13 cellular contexts compared by ENCODE assay signal in genomic region chr11:113549611-113550061, GRCh38.
DNase-seq lines count a peak whose midpoint lies in the region; ATAC-seq, FAIRE-seq and TF ChIP-seq lines count a peak whose summit lies in the region.
"Had no signal": no experiment of that assay in that cellular context is flagged by ENCODE, and none has a peak within 500 bp of the region (broad histone marks: within the 10 kb centered on the region; RNA-seq: fewer than 3 reads in every experiment).

No MANE protein-coding gene starts in this region.

- peaks cover 10% of the 10 kb centered on the region; the same call in 1 of the 2 replicates for H3K27me3 ChIP-seq in GM23248 (replicated peaks; ENCODE audit: insufficient read depth)
- no peaks in the 10 kb centered on the region for H3K27me3 ChIP-seq in endodermal cell (ENCODE audit: control insufficient read depth, insufficient read depth, low read length, poor library complexity, severe bottlenecking)
- H3K27me3 ChIP-seq in trophoblast cell (ENCODE audit: insufficient read depth, low read length) = no peaks in the 10 kb centered on the region
- no peaks in the 10 kb centered on the region for H3K27me3 ChIP-seq in H7 (ENCODE audit: control insufficient read depth, insufficient read depth, low read length)
- H3K27me3 ChIP-seq: gastrocnemius medialis had no signal

- H3K27me3 Mint-ChIP-seq in endodermal cell (ENCODE audit: insufficient read depth) = peaks cover 2% of the 10 kb centered on the region
- peaks cover 32% of the 10 kb centered on the region for H3K27me3 Mint-ChIP-seq in activated T-helper 17 cell treated with anti-CD3 and anti-CD28 coated beads, Interleukin-2, amount 50 U/mL, for 72 hours

- peak overlapping the region; percentile 74 for H4K91ac ChIP-seq in trophoblast cell (ENCODE audit: low read depth, low read length)

- H3K9me3 Mint-ChIP-seq in endodermal cell = no peaks in the 10 kb centered on the region
- H3K9me3 Mint-ChIP-seq in activated T-helper 17 cell treated with anti-CD3 and anti-CD28 coated beads, Interleukin-2, amount 50 U/mL, for 72 hours = no peaks in the 10 kb centered on the region
- H3K9me3 Mint-ChIP-seq: CD8-positive, alpha-beta memory T cell; mesothelial cell of epicardium had no signal

- no peak for TF ChIP-seq CTCF in endodermal cell (conservative IDR thresholded peaks at IDR 0.05)

- H2BK12ac ChIP-seq in trophoblast cell (ENCODE audit: low read length) = peak overlapping the region; percentile 27

- peak overlapping the region; percentile 78 for H2BK5ac ChIP-seq in trophoblast cell (ENCODE audit: low read depth, low read length, poor library complexity)

- no peaks in the 10 kb centered on the region for H4K20me1 ChIP-seq in GM23248 (ENCODE audit: insufficient read depth)

- WGBS in GM23248 (ENCODE audit: low coverage in 1 of 2, low lambda C conversion rate in 2 of 2, missing lambda C conversion rate in 2 of 2), 2 experiments = 61 to 75% methylated on average over 4 of the region's 4 CpGs
- WGBS in endodermal cell (ENCODE audit: insufficient coverage in 1 of 2, insufficient read length in 1 of 2), 2 experiments = 80 to 85% methylated on average over 1 to 4 of the region's 4 CpGs
- WGBS in trophoblast cell (ENCODE audit: extremely low coverage, insufficient coverage, insufficient read length) = no CpG with 5 or more reads among the region's 4 CpGs

- H3K79me2 ChIP-seq in GM23248 (ENCODE audit: insufficient read depth) = no peaks in the 10 kb centered on the region
- peaks cover 1% of the 10 kb centered on the region for H3K79me2 ChIP-seq in trophoblast cell (ENCODE audit: control insufficient read depth, insufficient read depth, low read length, poor library complexity)

- H3K9me3 ChIP-seq in GM23248 (ENCODE audit: low read depth) (no peaks in the 10 kb centered on the region), endodermal cell (ENCODE audit: control insufficient read depth, low read length) (no peaks in the 10 kb centered on the region), trophoblast cell (ENCODE audit: insufficient read depth, low read depth, low read length) (no peaks in the 10 kb centered on the region)
- H3K9me3 ChIP-seq: gastrocnemius medialis had no signal

- peaks cover 17% of the 10 kb centered on the region for H3K4me1 Mint-ChIP-seq in endodermal cell
- H3K4me1 Mint-ChIP-seq in activated T-helper 17 cell treated with anti-CD3 and anti-CD28 coated beads, Interleukin-2, amount 50 U/mL, for 72 hours = no peaks in the 10 kb centered on the region
- H3K4me1 Mint-ChIP-seq: CD8-positive, alpha-beta memory T cell had no signal

- H3K9ac ChIP-seq in GM23248 (no peak overlapping the region), endodermal cell (ENCODE audit: extremely low read depth, low read length, poor library complexity, severe bottlenecking) (no peak overlapping the region), trophoblast cell (ENCODE audit: low read length) (no peak overlapping the region)

- peak; percentile 53 for DNase-seq in GM23248
- DNase-seq in NCI-H2107 (lab: John Stamatoyannopoulos, UW) = peak; percentile 33
- no peak for DNase-seq in endodermal cell
- DNase-seq in trophoblast cell = no peak
- DNase-seq in H7 = no peak
- DNase-seq in frontal cortex (ENCODE audit: low spot score in 2 of 2) = no peak
- DNase-seq: activated CD4-positive, alpha-beta T cell treated with anti-CD3 and anti-CD28 coated beads for 48 hours; activated effector memory CD4-positive, alpha-beta T cell treated with Interleukin-2 at 50 U/mL for 16 hours; CD8-positive, alpha-beta memory T cell; gastrocnemius medialis; Right ventricle myocardium superior had no signal

- H4K8ac ChIP-seq in trophoblast cell (ENCODE audit: low read depth, low read length) = peak overlapping the region; percentile 27

- H3K14ac ChIP-seq in trophoblast cell (ENCODE audit: low read length) = peak overlapping the region; percentile 18

- H3K4me2 ChIP-seq in GM23248 (ENCODE audit: unreplicated experiment) (no peak overlapping the region), trophoblast cell (ENCODE audit: low read length) (no peak overlapping the region)

- in situ Hi-C loops in GM23248 (cut with MboI) = no loop called here

- H3K23ac ChIP-seq in trophoblast cell (ENCODE audit: low read length) = no peak overlapping the region

- no peak overlapping the region for H3K4me3 Mint-ChIP-seq in endodermal cell
- no peak overlapping the region for H3K4me3 Mint-ChIP-seq in activated T-helper 17 cell treated with anti-CD3 and anti-CD28 coated beads, Interleukin-2, amount 50 U/mL, for 72 hours
- H3K4me3 Mint-ChIP-seq: CD8-positive, alpha-beta memory T cell; mesothelial cell of epicardium had no signal

- H3K9me2 ChIP-seq in GM23248 (ENCODE audit: insufficient read depth) = no peaks in the 10 kb centered on the region

- H3K27ac ChIP-seq in GM23248 (0 out of 2 replicates have a peak overlapping the region, but pooled peaks have one; percentile 4), endodermal cell (ENCODE audit: low read depth, low read length) (peak overlapping the region; percentile 68), trophoblast cell (ENCODE audit: low read depth, low read length) (peak overlapping the region; percentile 81)
- H3K27ac ChIP-seq: gastrocnemius medialis had no signal

- peak overlapping the region; percentile 0 for H2AK5ac ChIP-seq in trophoblast cell (ENCODE audit: low read length)

- H3K18ac ChIP-seq in trophoblast cell (ENCODE audit: low read length) = peak overlapping the region; percentile 4

- FAIRE-seq in frontal cortex (lab: Jason Lieb, UNC) = no peak

- peak overlapping the region; percentile 1 for H4K12ac ChIP-seq in trophoblast cell (ENCODE audit: low read depth, low read length)

- H3K36me3 ChIP-seq in GM23248 (ENCODE audit: low read depth) (no peaks in the 10 kb centered on the region), endodermal cell (ENCODE audit: control insufficient read depth, insufficient read depth, low read length) (no peaks in the 10 kb centered on the region), trophoblast cell (ENCODE audit: control insufficient read depth in 1 of 2, insufficient read depth in 2 of 2, low read length in 2 of 2) (no peaks in the 10 kb centered on the region), H7 (replicated peaks; ENCODE audit: control insufficient read depth, insufficient read depth, low read length) (no peaks in the 10 kb centered on the region)
- H3K36me3 ChIP-seq: gastrocnemius medialis had no signal

- no peak overlapping the region for H3K4ac ChIP-seq in trophoblast cell (ENCODE audit: low read depth, low read length)

- H3K79me1 ChIP-seq in trophoblast cell (ENCODE audit: low read length) = peaks cover 22% of the 10 kb centered on the region

- no peak overlapping the region for H3K27ac Mint-ChIP-seq in endodermal cell
- no peak overlapping the region for H3K27ac Mint-ChIP-seq in activated T-helper 17 cell treated with anti-CD3 and anti-CD28 coated beads, Interleukin-2, amount 50 U/mL, for 72 hours
- H3K27ac Mint-ChIP-seq: CD8-positive, alpha-beta memory T cell; mesothelial cell of epicardium had no signal

- H3K4me3 ChIP-seq in GM23248 (no peak overlapping the region), endodermal cell (ENCODE audit: low read length) (no peak overlapping the region), trophoblast cell (ENCODE audit: low read depth, low read length) (no peak overlapping the region), H7 (ENCODE audit: insufficient read depth, low read depth, low read length) (no peak overlapping the region)
- H3K4me3 ChIP-seq: gastrocnemius medialis had no signal

- H3K4me1 ChIP-seq in GM23248 (ENCODE audit: insufficient read depth) (peaks cover 45% of the 10 kb centered on the region), endodermal cell (ENCODE audit: control insufficient read depth, insufficient read depth, low read length) (no peaks in the 10 kb centered on the region), trophoblast cell (ENCODE audit: control insufficient read depth in 1 of 2, insufficient read depth in 2 of 2, low read length in 2 of 2) (peaks cover 23 to 28% of the 10 kb centered on the region in 2 experiments)
- H3K4me1 ChIP-seq: gastrocnemius medialis had no signal

- ATAC-seq in activated T-helper 17 cell treated with anti-CD3 and anti-CD28 coated beads, Interleukin-2, amount 50 U/mL, for 72 hours (replicated peaks) = no peak
- ATAC-seq: gastrocnemius medialis had no signal

- no peaks in the 10 kb centered on the region for H3K36me3 Mint-ChIP-seq in endodermal cell (ENCODE audit: low read depth)
- H3K36me3 Mint-ChIP-seq in activated T-helper 17 cell treated with anti-CD3 and anti-CD28 coated beads, Interleukin-2, amount 50 U/mL, for 72 hours (ENCODE audit: low read depth) = no peaks in the 10 kb centered on the region
- H3K36me3 Mint-ChIP-seq: CD8-positive, alpha-beta memory T cell; mesothelial cell of epicardium had no signal

- H2AFZ ChIP-seq in GM23248 (no peak overlapping the region), trophoblast cell (ENCODE audit: insufficient read depth, low read length, poor library complexity) (no peak overlapping the region)

- H3F3A ChIP-seq in GM23248 (ENCODE audit: insufficient read depth) = peaks cover 25% of the 10 kb centered on the region

- peak overlapping the region; percentile 49 for H2BK120ac ChIP-seq in trophoblast cell (ENCODE audit: insufficient read depth, low read length, poor library complexity)

Comparison
In these comparisons a context has a peak if more than half of its experiments do, and no peak if none do; other contexts are left out.
1. DNase-seq: peak in GM23248 (single experiment) and NCI-H2107 (single experiment); none in endodermal cell (single experiment), trophoblast cell (0 of 2), H7 (single experiment) and frontal cortex (0 of 2).
2. H3K27ac ChIP-seq: peak in every context shown above with its lines; median percentile 81 in trophoblast cell; 68 in endodermal cell; 4 in GM23248.